In genomic region chr11:47257178-47257517, GRCh38 we compare ENCODE assay signal across 1 cellular context.
TF ChIP-seq lines count a peak whose summit lies in the region.

No MANE protein-coding gene starts in this region.

TF ChIP-seq in H1, 55 proteins besides CTCF, POLR2A, EP300 and RAD21:
- TF ChIP-seq EGR1 (IDR thresholded peaks at IDR 0.05; ENCODE audit: borderline replicate concordance, low read depth, low read length) (no peak), CBX8 (IDR thresholded peaks at IDR 0.05; ENCODE audit: borderline replicate concordance, low read depth, low read length) (no peak), BACH1 (IDR thresholded peaks at IDR 0.05; ENCODE audit: low read length) (no peak), SRF (IDR thresholded peaks at IDR 0.05; ENCODE audit: low read depth, low read length) (no peak), KDM1A (IDR thresholded peaks at IDR 0.05; ENCODE audit: borderline replicate concordance, low read length) (no peak), ZNF274 (IDR thresholded peaks at IDR 0.05; ENCODE audit: borderline replicate concordance, extremely low read depth, low read length) (no peak), CHD7 (IDR thresholded peaks at IDR 0.05; ENCODE audit: insufficient replicate concordance, low read length) (no peak), ASH2L (IDR thresholded peaks at IDR 0.05; ENCODE audit: low read length) (no peak), SP2 (IDR thresholded peaks at IDR 0.05; ENCODE audit: low read length) (no peak), TAF7 (optimal IDR thresholded peaks at IDR 0.05; ENCODE audit: borderline replicate concordance, low read depth, low read length) (no peak), CREB1 (IDR thresholded peaks at IDR 0.05) (no peak), POU5F1 (IDR thresholded peaks at IDR 0.05; ENCODE audit: low read depth, low read length) (no peak), RNF2 (IDR thresholded peaks at IDR 0.05; ENCODE audit: borderline replicate concordance, low read depth, low read length, missing control alignments, poor library complexity, severe bottlenecking) (no peak), SIN3A (conservative IDR thresholded peaks at IDR 0.05 in 1 of 2, IDR thresholded peaks at IDR 0.05 in 1 of 2; ENCODE audit: low read depth in 1 of 2, low read length in 2 of 2) (no peak), USF2 (IDR thresholded peaks at IDR 0.05; ENCODE audit: low read length) (no peak), TAF1 (IDR thresholded peaks at IDR 0.05; ENCODE audit: low read depth, low read length) (no peak)
